In genomic region chr10:35223016-35223415, GRCh38 we compare ENCODE assay signal across 23 cellular contexts.
DNase-seq lines count a peak whose midpoint lies in the region; ATAC-seq and TF ChIP-seq lines count a peak whose summit lies in the region.
"Had no signal": no experiment of that assay in that cellular context is flagged by ENCODE, and none has a peak within 500 bp of the region (broad histone marks: within the 10 kb centered on the region; RNA-seq: fewer than 3 reads in every experiment).

No MANE protein-coding gene starts in this region.

- no peak for DNase-seq in BE2C
- DNase-seq in choroid plexus epithelial cell (ENCODE audit: low read depth): no peak
- DNase-seq in activated T-helper 1 cell treated with anti-CD3 and anti-CD28 coated beads, Interleukin-12 subunit alpha, Interleukin-12 subunit beta, Interleukin-2, Interleukin-4 antibody, amounts not matched to agents 30 ng/mL and 10 ng/mL and 1 ng/mL, durations not matched to agents 14 hours and 24 hours and 36 hours (ENCODE audit: low spot score): no peak
- DNase-seq: activated CD4-positive, alpha-beta T cell treated with anti-CD3 and anti-CD28 coated beads, Interleukin-2, amount 50 U/mL, for 1 hour; activated effector memory CD4-positive, alpha-beta T cell treated with anti-CD3 and anti-CD28 coated beads, Interleukin-2, amount 50 U/mL, for 16 hours; activated naive CD8-positive, alpha-beta T cell treated with anti-CD3 and anti-CD28 coated beads, Interleukin-2, amount 50 U/mL, for 24 hours; CD8-positive, alpha-beta memory T cell; DMS53; effector memory CD4-positive, alpha-beta T cell; GM23248; NCI-H1048; NCI-H1930; NCI-H345; nucleus accumbens; stimulated activated CD4-positive, alpha-beta T cell treated with anti-CD3 and anti-CD28 coated beads, Interleukin-4, amount 100 ng/mL, for 24 hours; stimulated activated naive CD8-positive, alpha-beta T cell treated with anti-CD3 and anti-CD28 coated beads, Interleukin-15, Interleukin-2, amounts not matched to agents 100 U/mL and 50 U/mL, for 24 hours had no signal

- no peaks in the 10 kb centered on the region for H3K4me1 ChIP-seq in BE2C
- no peaks in the 10 kb centered on the region for H3K4me1 ChIP-seq in Loucy (ENCODE audit: insufficient read depth, low read length, poor library complexity, severe bottlenecking)

- H3K4me3 Mint-ChIP-seq in activated T-helper 1 cell treated with anti-CD3 and anti-CD28 coated beads, Interleukin-12 subunit alpha, Interleukin-12 subunit beta, Interleukin-2, Interleukin-4 antibody, amounts not matched to agents 30 ng/mL and 10 ng/mL and 1 ng/mL, durations not matched to agents 14 hours and 24 hours and 36 hours: no peak overlapping the region
- H3K4me3 Mint-ChIP-seq: activated naive CD8-positive, alpha-beta T cell treated with anti-CD3 and anti-CD28 coated beads, Interleukin-2, amount 50 U/mL, for 24 hours; CD8-positive, alpha-beta memory T cell; memory B cell had no signal

- H3K9me3 Mint-ChIP-seq in activated T-helper 1 cell treated with anti-CD3 and anti-CD28 coated beads, Interleukin-12 subunit alpha, Interleukin-12 subunit beta, Interleukin-2, Interleukin-4 antibody, amounts not matched to agents 30 ng/mL and 10 ng/mL and 1 ng/mL, durations not matched to agents 14 hours and 24 hours and 36 hours: peaks cover 5% of the 10 kb centered on the region
- H3K9me3 Mint-ChIP-seq: activated naive CD8-positive, alpha-beta T cell treated with anti-CD3 and anti-CD28 coated beads, Interleukin-2, amount 50 U/mL, for 24 hours; CD8-positive, alpha-beta memory T cell had no signal

- ATAC-seq in HG03097 (IDR thresholded peaks at IDR 0.05; ENCODE audit: low FRiP score, unreplicated experiment) (no peak), HG03354 (IDR thresholded peaks at IDR 0.05; ENCODE audit: poor library complexity, severe bottlenecking, unreplicated experiment) (no peak), HG02588 (IDR thresholded peaks at IDR 0.05; ENCODE audit: unreplicated experiment) (no peak)
- ATAC-seq: activated naive CD8-positive, alpha-beta T cell treated with anti-CD3 and anti-CD28 coated beads, Interleukin-2, amount 50 U/mL, for 24 hours; stimulated activated naive CD8-positive, alpha-beta T cell treated with anti-CD3 and anti-CD28 coated beads, Interleukin-15, Interleukin-2, amounts not matched to agents 100 U/mL and 50 U/mL, for 24 hours had no signal

- no peak overlapping the region for H3K9ac ChIP-seq in Loucy (ENCODE audit: low read depth, low read length, poor library complexity, severe bottlenecking)
- H3K9ac ChIP-seq: GM23248 had no signal

- H3K27ac Mint-ChIP-seq in activated T-helper 1 cell treated with anti-CD3 and anti-CD28 coated beads, Interleukin-12 subunit alpha, Interleukin-12 subunit beta, Interleukin-2, Interleukin-4 antibody, amounts not matched to agents 30 ng/mL and 10 ng/mL and 1 ng/mL, durations not matched to agents 14 hours and 24 hours and 36 hours: no peak overlapping the region
- H3K27ac Mint-ChIP-seq: activated naive CD8-positive, alpha-beta T cell treated with anti-CD3 and anti-CD28 coated beads, Interleukin-2, amount 50 U/mL, for 24 hours; CD8-positive, alpha-beta memory T cell; memory B cell had no signal

- intact Hi-C loops in activated T-helper 1 cell treated with anti-CD3 and anti-CD28 coated beads, Interleukin-12 subunit alpha, Interleukin-12 subunit beta, Interleukin-2, Interleukin-4 antibody, amounts not matched to agents 30 ng/mL and 10 ng/mL and 1 ng/mL, durations not matched to agents 14 hours and 24 hours and 36 hours (cut with micrococcal nuclease): no loop called here

- no peaks in the 10 kb centered on the region for H3F3A ChIP-seq in Loucy (ENCODE audit: low read depth)

- H3K4me3 ChIP-seq in BE2C (ENCODE audit: low read depth, low read length) (no peak overlapping the region), Loucy (ENCODE audit: low read length, poor library complexity, severe bottlenecking) (no peak overlapping the region), choroid plexus epithelial cell (ENCODE audit: low read depth, low read length) (no peak overlapping the region)
- H3K4me3 ChIP-seq: GM23248, SK-N-MC had no signal

- no peaks in the 10 kb centered on the region for H4K20me1 ChIP-seq in Loucy (ENCODE audit: insufficient read depth, low read length, poor library complexity, severe bottlenecking)

- H3K27me3 Mint-ChIP-seq in activated T-helper 1 cell treated with anti-CD3 and anti-CD28 coated beads, Interleukin-12 subunit alpha, Interleukin-12 subunit beta, Interleukin-2, Interleukin-4 antibody, amounts not matched to agents 30 ng/mL and 10 ng/mL and 1 ng/mL, durations not matched to agents 14 hours and 24 hours and 36 hours (ENCODE audit: insufficient read depth): no peaks in the 10 kb centered on the region
- H3K27me3 Mint-ChIP-seq: activated naive CD8-positive, alpha-beta T cell treated with anti-CD3 and anti-CD28 coated beads, Interleukin-2, amount 50 U/mL, for 24 hours had no signal

- H3K9me3 ChIP-seq in BE2C: no peaks in the 10 kb centered on the region
- H3K9me3 ChIP-seq in Loucy (ENCODE audit: insufficient read depth, low read depth, low read length): no peaks in the 10 kb centered on the region

- H3K27me3 ChIP-seq in BE2C (no peaks in the 10 kb centered on the region), Loucy (ENCODE audit: insufficient read depth, low read length, poor library complexity, severe bottlenecking) (no peaks in the 10 kb centered on the region)

- no peaks in the 10 kb centered on the region for H3K79me2 ChIP-seq in Loucy (ENCODE audit: insufficient read depth, low read length)

- H3K36me3 ChIP-seq in BE2C (no peaks in the 10 kb centered on the region), Loucy (ENCODE audit: insufficient read depth, low read length) (no peaks in the 10 kb centered on the region)

- no peaks in the 10 kb centered on the region for H3K9me2 ChIP-seq in Loucy (replicated peaks; ENCODE audit: low read depth, low read length)

- TF ChIP-seq CTCF in BE2C (IDR thresholded peaks at IDR 0.05; ENCODE audit: low read depth, low read length): peak; percentile 40
- TF ChIP-seq CTCF in GM12873 (IDR thresholded peaks at IDR 0.05; ENCODE audit: insufficient read depth, low read depth, low read length, missing control alignments): peak; percentile 4
- peak; percentile 45 for TF ChIP-seq CTCF in Loucy (conservative IDR thresholded peaks at IDR 0.05; ENCODE audit: low read length)
- peak; percentile 23 for TF ChIP-seq CTCF in choroid plexus epithelial cell (conservative IDR thresholded peaks at IDR 0.05; ENCODE audit: low read depth, low read length)

- H3K36me3 Mint-ChIP-seq in activated T-helper 1 cell treated with anti-CD3 and anti-CD28 coated beads, Interleukin-12 subunit alpha, Interleukin-12 subunit beta, Interleukin-2, Interleukin-4 antibody, amounts not matched to agents 30 ng/mL and 10 ng/mL and 1 ng/mL, durations not matched to agents 14 hours and 24 hours and 36 hours (ENCODE audit: low read depth): peaks cover 2% of the 10 kb centered on the region
- H3K36me3 Mint-ChIP-seq: memory B cell had no signal

- peaks cover 30% of the 10 kb centered on the region for H3K4me1 Mint-ChIP-seq in activated T-helper 1 cell treated with anti-CD3 and anti-CD28 coated beads, Interleukin-12 subunit alpha, Interleukin-12 subunit beta, Interleukin-2, Interleukin-4 antibody, amounts not matched to agents 30 ng/mL and 10 ng/mL and 1 ng/mL, durations not matched to agents 14 hours and 24 hours and 36 hours (ENCODE audit: low read depth)

- H2AFZ ChIP-seq in Loucy (ENCODE audit: low read length): no peak overlapping the region
- H2AFZ ChIP-seq: GM23248 had no signal

- no peak overlapping the region for H3K4me2 ChIP-seq in Loucy (ENCODE audit: low read depth, low read length, poor library complexity, severe bottlenecking)
